In the genomic region with DNA sequence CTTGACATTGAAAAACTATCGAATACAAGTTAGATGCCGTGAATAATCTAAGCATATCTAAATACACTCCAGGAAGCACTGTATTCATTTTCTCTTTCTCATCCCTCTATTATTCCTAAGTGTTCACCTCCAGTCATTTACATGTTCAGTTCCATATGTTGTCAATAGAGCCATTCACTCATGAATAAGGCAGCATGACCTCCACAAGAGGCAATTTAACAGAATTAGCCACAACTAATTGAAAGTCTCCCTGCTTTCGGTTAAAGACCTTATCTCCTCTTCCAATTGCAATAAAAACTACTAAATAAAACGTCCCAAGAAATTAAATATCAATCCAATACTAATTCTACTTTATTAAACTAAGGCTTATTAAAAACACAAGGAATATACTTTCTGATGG, we compare ENCODE assay signal across 8 cellular contexts. TPM values are rescaled to one million over a fixed set of nuclear protein-coding genes. Genes with fewer than 3 reads are reported as not detected.
DNase-seq lines count a peak whose midpoint lies in the region; ATAC-seq and TF ChIP-seq lines count a peak whose summit lies in the region.

No MANE protein-coding gene starts in this region.

- H3K9me3 ChIP-seq in HAP-1 (no peaks in the 10 kb centered on the region), RWPE2 (ENCODE audit: severe bottlenecking) (no peaks in the 10 kb centered on the region), skeletal muscle tissue (ENCODE audit: control insufficient read depth in 3 of 3, low read length in 3 of 3) (no peaks in the 10 kb centered on the region)

- POLR2A ChIA-PET in activated CD4-positive, alpha-beta T cell treated with anti-CD3 and anti-CD28 coated beads for 36 hours (lab: Charles Lee), result no interaction called here

- peaks cover 45% of the 10 kb centered on the region for H3K4me1 ChIP-seq in HAP-1
- peaks cover 34% of the 10 kb centered on the region for H3K4me1 ChIP-seq in RWPE2 (ENCODE audit: insufficient read depth, poor library complexity, severe bottlenecking)
- H3K4me1 ChIP-seq in skeletal muscle tissue (ENCODE audit: control insufficient read depth in 3 of 3, insufficient read depth in 3 of 3, low read length in 3 of 3), result peaks cover 2 to 21% (median 12%) of the 10 kb centered on the region in 3 donors

- peaks cover 3% of the 10 kb centered on the region for H3K9me3 Mint-ChIP-seq in glutamatergic neuron (ENCODE audit: unreplicated experiment)
- H3K9me3 Mint-ChIP-seq in activated CD4-positive, alpha-beta T cell treated with anti-CD3 and anti-CD28 coated beads for 36 hours (ENCODE audit: low read depth), result no peaks in the 10 kb centered on the region

- no peak for TF ChIP-seq CTCF in RWPE2 (IDR thresholded peaks at IDR 0.05; ENCODE audit: poor library complexity, severe bottlenecking)
- TF ChIP-seq CTCF in glutamatergic neuron (IDR thresholded peaks at IDR 0.05; ENCODE audit: partially characterized antibody, unreplicated experiment), result no peak

- H3K36me3 ChIP-seq in HAP-1 (replicated peaks) (0 out of 2 replicates have a peak, but pooled peaks cover 2% of the 10 kb centered on the region), RWPE2 (ENCODE audit: low read depth) (peaks cover 9% of the 10 kb centered on the region), skeletal muscle tissue (ENCODE audit: control insufficient read depth in 3 of 3, insufficient read depth in 3 of 3, low read length in 3 of 3) (peaks cover 0 to 4% (median 4%) of the 10 kb centered on the region in 3 donors)

- no peaks in the 10 kb centered on the region for H3K27me3 ChIP-seq in HAP-1 (ENCODE audit: low read depth)
- H3K27me3 ChIP-seq in RWPE2 (ENCODE audit: insufficient read depth, poor library complexity, severe bottlenecking), result no peaks in the 10 kb centered on the region
- no peaks in the 10 kb centered on the region for H3K27me3 ChIP-seq in skeletal muscle tissue (ENCODE audit: control insufficient read depth in 3 of 3, insufficient read depth in 3 of 3, low read length in 3 of 3)

- H3K36me3 Mint-ChIP-seq in glutamatergic neuron (ENCODE audit: unreplicated experiment), result no peaks in the 10 kb centered on the region
- no peaks in the 10 kb centered on the region for H3K36me3 Mint-ChIP-seq in activated CD4-positive, alpha-beta T cell treated with anti-CD3 and anti-CD28 coated beads for 36 hours (ENCODE audit: low read depth)

- intact Hi-C loops in activated CD4-positive, alpha-beta T cell treated with anti-CD3 and anti-CD28 coated beads for 36 hours (cut with DNase I, micrococcal nuclease), result no loop called here

- H3K9ac ChIP-seq in skeletal muscle tissue (ENCODE audit: low read depth in 1 of 3, low read length in 3 of 3), result peak overlapping the region; percentile 91 to 97 (median 94)

- H3K4me3 Mint-ChIP-seq in glutamatergic neuron (ENCODE audit: unreplicated experiment), result peak overlapping the region; percentile 83
- H3K4me3 Mint-ChIP-seq in activated CD4-positive, alpha-beta T cell treated with anti-CD3 and anti-CD28 coated beads for 36 hours, result no peak overlapping the region

- H3K4me3 ChIP-seq in HAP-1 (peak overlapping the region; percentile 61), RWPE2 (ENCODE audit: severe bottlenecking) (peak overlapping the region; percentile 51), skeletal muscle tissue (ENCODE audit: low read length in 3 of 3) (peak overlapping the region; percentile 90 to 99 (median 93))

- H3K27ac ChIP-seq in RWPE2 (ENCODE audit: poor library complexity, severe bottlenecking) (peak overlapping the region; percentile 81), skeletal muscle tissue (ENCODE audit: low read depth, low read length) (peak overlapping the region; percentile 84)

- in situ Hi-C loops in HAP-1 (cut with MboI; ENCODE audit: low sequenced_read_pairs) (no loop called here), KBM-7 (cut with MboI; ENCODE audit: low pct_unique_long_range_greater_than_20kb, low sequenced_read_pairs) (no loop called here)

- DNase-seq in HAP-1 (ENCODE audit: low spot score in 2 of 2) (peak in 1 of 2 experiments; percentile 73), RWPE2 (ENCODE audit: low spot score) (no peak), glutamatergic neuron (no peak), KBM-7 (no peak), NCI-H187 (lab: John Stamatoyannopoulos, UW) (no peak), SHP77 treated with DMSO at 0.1 percent for 48 hours (lab: John Stamatoyannopoulos, UW) (no peak)
- DNase-seq in activated CD4-positive, alpha-beta T cell treated with anti-CD3 and anti-CD28 coated beads for 36 hours, result no peak

- peak overlapping the region; percentile 65 for H3K27ac Mint-ChIP-seq in glutamatergic neuron (ENCODE audit: unreplicated experiment)
- no peak overlapping the region for H3K27ac Mint-ChIP-seq in activated CD4-positive, alpha-beta T cell treated with anti-CD3 and anti-CD28 coated beads for 36 hours

- H3K4me1 Mint-ChIP-seq in glutamatergic neuron (ENCODE audit: low read depth, unreplicated experiment), result peaks cover 39% of the 10 kb centered on the region
- peaks cover 8% of the 10 kb centered on the region for H3K4me1 Mint-ChIP-seq in activated CD4-positive, alpha-beta T cell treated with anti-CD3 and anti-CD28 coated beads for 36 hours

- H3K27me3 Mint-ChIP-seq in glutamatergic neuron (ENCODE audit: unreplicated experiment), result no peaks in the 10 kb centered on the region
- H3K27me3 Mint-ChIP-seq in activated CD4-positive, alpha-beta T cell treated with anti-CD3 and anti-CD28 coated beads for 36 hours, result peaks cover 36% of the 10 kb centered on the region

- CTCF ChIA-PET in activated CD4-positive, alpha-beta T cell treated with anti-CD3 and anti-CD28 coated beads for 36 hours (lab: Charles Lee), result no interaction called here

- ATAC-seq in RWPE2 (ENCODE audit: low read depth), result no peak
- no peak for ATAC-seq in activated CD4-positive, alpha-beta T cell treated with anti-CD3 and anti-CD28 coated beads for 36 hours

RNA-seq across cellular contexts. Expression of a gene that starts 1.8 kb away (rescaled TPM):
- total RNA-seq in glutamatergic neuron (ENCODE audit: unreplicated experiment) (6.9 TPM), skeletal muscle tissue (80.9 TPM)
- total RNA-seq in activated CD4-positive, alpha-beta T cell treated with anti-CD3 and anti-CD28 coated beads for 36 hours, result under 1 TPM; 0.09 to 0.14 TPM

Comparison
In these comparisons a context has a peak if more than half of its experiments do, and no peak if none do; other contexts are left out.
1. RNA of a gene that starts 1.8 kb away (total RNA-seq): 80.9 TPM in skeletal muscle tissue (single experiment); 6.9 TPM in glutamatergic neuron (single experiment) and 0.09 to 0.14 TPM in activated CD4-positive, alpha-beta T cell treated with anti-CD3 and anti-CD28 coated beads for 36 hours; every median in the first group is over 10 times any median in the second.
2. Peak in every context shown above with its lines, with median percentiles within 50 percentile points of each other: H3K4me3 ChIP-seq.